27 cellular contexts compared by ENCODE assay signal in the genomic region with DNA sequence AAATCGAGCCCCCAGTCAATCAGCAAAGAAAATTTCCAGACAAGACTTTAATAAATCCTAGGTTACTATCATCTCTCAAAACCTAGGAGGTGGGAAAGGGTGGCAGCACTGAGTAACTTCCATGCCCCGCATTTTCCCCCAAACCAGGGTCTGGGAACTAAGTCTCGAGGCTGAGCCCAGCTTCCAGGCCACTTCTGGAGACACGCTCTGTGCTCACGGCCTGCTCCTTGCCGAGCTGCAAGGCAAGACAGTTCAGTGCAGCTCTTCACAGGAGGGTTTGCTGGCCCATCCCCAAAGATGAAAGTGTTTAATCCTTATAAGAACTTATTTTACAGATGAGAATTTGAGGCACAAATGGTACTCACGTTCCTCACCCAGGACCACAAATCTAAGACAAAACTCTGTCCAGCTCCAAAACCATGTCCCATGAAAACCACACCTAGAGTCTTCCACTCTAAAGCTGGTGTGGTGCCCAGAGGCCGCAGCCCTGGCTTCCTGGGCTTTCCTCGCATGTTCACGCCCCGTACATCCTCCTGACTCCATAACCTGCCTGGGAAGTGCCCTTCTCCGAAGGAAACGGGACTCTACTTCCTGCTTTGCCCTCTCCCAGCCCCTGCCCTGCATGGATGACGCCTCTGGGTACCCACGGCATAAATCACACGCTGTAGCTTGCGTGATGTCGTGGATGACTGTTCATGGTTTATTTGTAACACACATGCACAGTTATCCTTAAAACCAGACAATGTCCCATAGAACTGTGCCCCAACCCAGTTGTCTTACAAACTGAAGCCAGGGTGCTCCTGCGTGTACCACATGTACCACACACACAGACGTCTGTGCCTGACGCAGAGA.
DNase-seq lines count a peak whose midpoint lies in the region; ATAC-seq and TF ChIP-seq lines count a peak whose summit lies in the region.
"Had no signal": no experiment of that assay in that cellular context is flagged by ENCODE, and none has a peak within 500 bp of the region (broad histone marks: within the 10 kb centered on the region; RNA-seq: fewer than 3 reads in every experiment).

No MANE protein-coding gene starts in this region.

- no peaks in the 10 kb centered on the region for H3K36me3 ChIP-seq in Caco-2 (ENCODE audit: control insufficient read depth, insufficient read depth, low read length)
- peaks cover 89% of the 10 kb centered on the region for H3K36me3 ChIP-seq in OCI-LY1 (ENCODE audit: insufficient read depth, low read length)
- H3K36me3 ChIP-seq in gastroesophageal sphincter = peaks cover 0 to 15% of the 10 kb centered on the region in 2 donors
- H3K36me3 ChIP-seq in sigmoid colon = no peaks in the 10 kb centered on the region
- H3K36me3 ChIP-seq: ovary had no signal

- H3K27ac Mint-ChIP-seq in Caco-2 (ENCODE audit: unreplicated experiment) (peak overlapping the region; percentile 53), WTC11 (no peak overlapping the region)
- H3K27ac Mint-ChIP-seq: B cell; CD8-positive, alpha-beta T cell; immature natural killer cell; nephron progenitor cell; stimulated activated naive CD8-positive, alpha-beta T cell treated with anti-CD3 and anti-CD28 coated beads, Interleukin-15, Interleukin-2, amounts not matched to agents 100 ng/mL and 50 ng/mL, for 24 hours had no signal

- H3K79me2 ChIP-seq in OCI-LY1 (ENCODE audit: insufficient read depth, low read length) = peaks cover 39% of the 10 kb centered on the region

- POLR2A ChIA-PET in Caco-2 (lab: Charles Lee) = interaction anchor here (0.6 kb wide), 1 partner anchor 273 kb away, joined by 3 read pairs; no protein-coding TSS in a partner anchor
- POLR2A ChIA-PET in WTC11 (lab: Charles Lee) = no interaction called here

- H3K27me3 Mint-ChIP-seq in Caco-2 (ENCODE audit: insufficient read depth, unreplicated experiment) = no peaks in the 10 kb centered on the region
- peaks cover 17% of the 10 kb centered on the region for H3K27me3 Mint-ChIP-seq in WTC11 (ENCODE audit: low read depth)
- H3K27me3 Mint-ChIP-seq: activated naive CD4-positive, alpha-beta T cell treated with anti-CD3 and anti-CD28 coated beads, Interleukin-2, amount 50 U/mL, for 24 hours had no signal

- DNase-seq in Caco-2 (peak in 1 of 2 experiments; percentile 15), sigmoid colon (no peak), C1 segment of cervical spinal cord (lab: John Stamatoyannopoulos, UW) (no peak), WTC11 (ENCODE audit: low spot score) (no peak), NCI-H82 treated with DMSO at 0.1 percent for 48 hours (lab: John Stamatoyannopoulos, UW; ENCODE audit: unreplicated experiment) (no peak), activated gamma-delta T cell (lab: John Stamatoyannopoulos, UW) (no peak)
- DNase-seq: ACHN; amygdala; CD8-positive, alpha-beta T cell; DMS 273 treated with DMSO at 0.1 percent for 48 hours; immature natural killer cell; Karpas-422; left colon; NCI-H1436; NCI-H2081 treated with DMSO at 0.1 percent for 48 hours; NCI-H345; NCI-H774; nephron progenitor cell; ovary; stimulated activated CD4-positive, alpha-beta T cell treated with anti-CD3 and anti-CD28 coated beads, Interleukin-1b, Interleukin-23, amount 100 ng/mL, for 48 hours had no signal

- H2AFZ ChIP-seq in OCI-LY1 (ENCODE audit: low read length) = no peak overlapping the region

- H3K9me2 ChIP-seq in OCI-LY1 (ENCODE audit: low read depth, low read length) = no peaks in the 10 kb centered on the region

- no peaks in the 10 kb centered on the region for H4K20me1 ChIP-seq in OCI-LY1 (ENCODE audit: insufficient read depth, low read length)

- no peaks in the 10 kb centered on the region for H3K27me3 ChIP-seq in Caco-2 (replicated peaks; ENCODE audit: control insufficient read depth, insufficient read depth, low read length)
- H3K27me3 ChIP-seq in OCI-LY1 (ENCODE audit: insufficient read depth, low read length) = no peaks in the 10 kb centered on the region
- H3K27me3 ChIP-seq in gastroesophageal sphincter = no peaks in the 10 kb centered on the region
- no peaks in the 10 kb centered on the region for H3K27me3 ChIP-seq in sigmoid colon
- H3K27me3 ChIP-seq: ovary had no signal

- H3K4me2 ChIP-seq in OCI-LY1 (ENCODE audit: low read length) = no peak overlapping the region
- H3K4me2 ChIP-seq: smooth muscle cell had no signal

- TF ChIP-seq CTCF in Caco-2 (IDR thresholded peaks at IDR 0.05; ENCODE audit: insufficient read depth in 1 of 2, low read depth in 1 of 2, low read length in 1 of 2, severe bottlenecking in 1 of 2, unreplicated experiment in 1 of 2) = no peak
- no peak for TF ChIP-seq CTCF in OCI-LY1 (IDR thresholded peaks at IDR 0.05; ENCODE audit: low read length)
- TF ChIP-seq CTCF in gastroesophageal sphincter (IDR thresholded peaks at IDR 0.05) = no peak
- TF ChIP-seq CTCF in sigmoid colon (IDR thresholded peaks at IDR 0.05) = no peak
- TF ChIP-seq CTCF in WTC11 (IDR thresholded peaks at IDR 0.05) = no peak

- H3K36me3 Mint-ChIP-seq in Caco-2 (ENCODE audit: insufficient read depth, unreplicated experiment) (no peaks in the 10 kb centered on the region), WTC11 (no peaks in the 10 kb centered on the region)
- H3K36me3 Mint-ChIP-seq: activated naive CD4-positive, alpha-beta T cell treated with anti-CD3 and anti-CD28 coated beads, Interleukin-2, amount 50 U/mL, for 24 hours; CD8-positive, alpha-beta T cell; immature natural killer cell had no signal

- H3K9me3 Mint-ChIP-seq in Caco-2 (ENCODE audit: unreplicated experiment) (no peaks in the 10 kb centered on the region), WTC11 (no peaks in the 10 kb centered on the region)
- H3K9me3 Mint-ChIP-seq: activated naive CD4-positive, alpha-beta T cell treated with anti-CD3 and anti-CD28 coated beads, Interleukin-2, amount 50 U/mL, for 24 hours; CD8-positive, alpha-beta T cell; immature natural killer cell; stimulated activated naive CD8-positive, alpha-beta T cell treated with anti-CD3 and anti-CD28 coated beads, Interleukin-15, Interleukin-2, amounts not matched to agents 100 ng/mL and 50 ng/mL, for 24 hours had no signal

- H3K4me1 Mint-ChIP-seq in Caco-2 (ENCODE audit: low read depth, unreplicated experiment) (no peaks in the 10 kb centered on the region), WTC11 (peaks cover 66% of the 10 kb centered on the region)

- TF ChIP-seq EP300 in gastroesophageal sphincter (IDR thresholded peaks at IDR 0.05) (no peak), sigmoid colon (IDR thresholded peaks at IDR 0.05) (no peak)

- intact Hi-C loops in Caco-2 (cut with micrococcal nuclease; ENCODE audit: unreplicated experiment) = no loop called here
- intact Hi-C loops in sigmoid colon (cut with DNase I) = no loop called here

- no peak overlapping the region for H3K4me3 Mint-ChIP-seq in Caco-2 (ENCODE audit: unreplicated experiment)
- H3K4me3 Mint-ChIP-seq in WTC11 = no peak overlapping the region
- H3K4me3 Mint-ChIP-seq: activated naive CD4-positive, alpha-beta T cell treated with anti-CD3 and anti-CD28 coated beads, Interleukin-2, amount 50 U/mL, for 24 hours; B cell; CD8-positive, alpha-beta T cell; immature natural killer cell; nephron progenitor cell; stimulated activated naive CD8-positive, alpha-beta T cell treated with anti-CD3 and anti-CD28 coated beads, Interleukin-15, Interleukin-2, amounts not matched to agents 100 ng/mL and 50 ng/mL, for 24 hours had no signal

- H3K9ac ChIP-seq in OCI-LY1 (ENCODE audit: low read length) = no peak overlapping the region

- CTCF ChIA-PET in Caco-2 (lab: Charles Lee) (no interaction called here), WTC11 (lab: Charles Lee) (interaction anchor here (0.6 to 1.2 kb wide), 2 partner anchors 23 to 376 kb away, joined by 5 read pairs; no protein-coding TSS in a partner anchor)

- BruUV-seq in Caco-2 (replicated peaks; lab: Mats Ljungman, UMichigan) = no TSS peak

- H3K4me1 ChIP-seq in Caco-2 (no peaks in the 10 kb centered on the region), OCI-LY1 (ENCODE audit: insufficient read depth, low read length, severe bottlenecking) (peaks cover 41% of the 10 kb centered on the region), gastroesophageal sphincter (peaks cover 18 to 97% (median 23%) of the 10 kb centered on the region in 3 donors), sigmoid colon (peaks cover 0 to 83% (median 70%) of the 10 kb centered on the region in 4 donors)

- 81 to 88% methylated on average over 4 to 16 of the region's 21 CpGs for WGBS in gastroesophageal sphincter (ENCODE audit: low coverage in 1 of 2), 2 donors
- WGBS in sigmoid colon, 2 donors = 92 to 94% methylated on average over 21 of the region's 21 CpGs

- H3K9me3 ChIP-seq in Caco-2 (no peaks in the 10 kb centered on the region), OCI-LY1 (ENCODE audit: low read length) (no peaks in the 10 kb centered on the region), gastroesophageal sphincter (no peaks in the 10 kb centered on the region), sigmoid colon (no peaks in the 10 kb centered on the region)
- H3K9me3 ChIP-seq: ovary had no signal

- H3K27ac ChIP-seq in OCI-LY1 (ENCODE audit: low read depth, low read length, poor library complexity, severe bottlenecking) (peak overlapping the region; percentile 36), gastroesophageal sphincter (peak overlapping the region; percentile 32 to 93 (median 90)), sigmoid colon (peak overlapping the region; percentile 82 to 90 (median 86))
- H3K27ac ChIP-seq: ovary had no signal

- TF ChIP-seq POLR2A in gastroesophageal sphincter (IDR thresholded peaks at IDR 0.05) = no peak
- no peak for TF ChIP-seq POLR2A in sigmoid colon (IDR thresholded peaks at IDR 0.05)

- ATAC-seq in gastroesophageal sphincter (no peak), WTC11 (no peak)
- ATAC-seq: CD8-positive, alpha-beta T cell; GM12878; left colon had no signal

- H3F3A ChIP-seq in OCI-LY1 (ENCODE audit: insufficient read depth, low read length) = no peaks in the 10 kb centered on the region

- no peak overlapping the region for H3K4me3 ChIP-seq in Caco-2 (ENCODE audit: low read depth, low read length)
- no peak overlapping the region for H3K4me3 ChIP-seq in OCI-LY1 (ENCODE audit: low read depth, low read length, poor library complexity, severe bottlenecking)
- no peak overlapping the region for H3K4me3 ChIP-seq in gastroesophageal sphincter
- H3K4me3 ChIP-seq in sigmoid colon = no peak overlapping the region
- H3K4me3 ChIP-seq: GM12878, ovary, smooth muscle cell had no signal

TF ChIP-seq in WTC11, 78 proteins besides CTCF, POLR2A, EP300 and RAD21 (continues in another document):
- TF ChIP-seq, protein P1, sequence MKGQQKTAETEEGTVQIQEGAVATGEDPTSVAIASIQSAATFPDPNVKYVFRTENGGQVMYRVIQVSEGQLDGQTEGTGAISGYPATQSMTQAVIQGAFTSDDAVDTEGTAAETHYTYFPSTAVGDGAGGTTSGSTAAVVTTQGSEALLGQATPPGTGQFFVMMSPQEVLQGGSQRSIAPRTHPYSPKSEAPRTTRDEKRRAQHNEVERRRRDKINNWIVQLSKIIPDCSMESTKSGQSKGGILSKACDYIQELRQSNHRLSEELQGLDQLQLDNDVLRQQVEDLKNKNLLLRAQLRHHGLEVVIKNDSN (CRISPR knock-in tag; IDR thresholded peaks at IDR 0.05) = no peak
- TF ChIP-seq, protein P2, sequence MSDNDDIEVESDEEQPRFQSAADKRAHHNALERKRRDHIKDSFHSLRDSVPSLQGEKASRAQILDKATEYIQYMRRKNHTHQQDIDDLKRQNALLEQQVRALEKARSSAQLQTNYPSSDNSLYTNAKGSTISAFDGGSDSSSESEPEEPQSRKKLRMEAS (CRISPR knock-in tag; IDR thresholded peaks at IDR 0.05) = no peak

Comparison
In these comparisons a context has a peak if more than half of its experiments do, and no peak if none do; other contexts are left out.
1. H3K27ac ChIP-seq: peak in every context shown above with its lines; median percentile 90 in gastroesophageal sphincter; 86 in sigmoid colon; 36 in OCI-LY1.